Comparison of ENCODE assay signal across 8 cellular contexts in the genomic region with DNA sequence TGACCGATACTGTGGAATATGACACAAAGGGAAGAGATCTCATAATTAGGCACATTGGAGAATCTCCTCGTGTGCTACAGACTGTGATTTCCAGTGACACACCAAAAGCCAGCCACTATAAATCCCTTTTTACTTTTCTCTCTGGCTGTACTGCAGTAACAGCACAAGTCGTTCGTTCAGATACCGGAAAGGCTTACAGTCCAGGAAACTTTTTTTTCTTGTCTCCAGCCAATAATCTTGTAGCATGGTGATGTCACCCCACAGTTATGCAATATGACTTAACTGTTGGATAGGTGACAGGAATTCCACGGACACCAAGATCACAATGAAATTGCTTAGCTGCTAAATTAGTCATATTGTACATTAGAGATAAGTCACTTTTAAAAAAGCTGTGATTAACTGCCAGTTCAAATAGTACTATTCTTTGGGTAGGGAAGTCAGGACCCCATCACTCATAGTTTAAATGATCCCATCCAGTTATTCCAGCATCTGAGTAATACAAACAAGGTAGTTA. TPM values are rescaled to one million over a fixed set of nuclear protein-coding genes. Genes with fewer than 3 reads are reported as not detected.
DNase-seq lines count a peak whose midpoint lies in the region; ATAC-seq and TF ChIP-seq lines count a peak whose summit lies in the region.

No MANE protein-coding gene starts in this region.

- no peaks in the 10 kb centered on the region for H3K36me3 ChIP-seq in iPS-15b (ENCODE audit: control insufficient read depth, insufficient read depth, low read length)

- peaks cover 0 to 9% (median 0%) of the 10 kb centered on the region in 4 donors for H3K4me1 Mint-ChIP-seq in naive thymus-derived CD8-positive, alpha-beta T cell

- H3K9me3 Mint-ChIP-seq in naive thymus-derived CD8-positive, alpha-beta T cell = no peaks in the 10 kb centered on the region

- in situ Hi-C loops in astrocyte of the cerebellum (cut with HindIII; ENCODE audit: low sequenced_read_pairs) = no loop called here

- H3K4me1 ChIP-seq in iPS-15b (ENCODE audit: control insufficient read depth, insufficient read depth, low read length) = peaks cover 10% of the 10 kb centered on the region

- no peak overlapping the region for H3K4me3 Mint-ChIP-seq in naive thymus-derived CD8-positive, alpha-beta T cell

- POLR2A ChIA-PET in naive thymus-derived CD8-positive, alpha-beta T cell (lab: Charles Lee) = no interaction called here

- peak overlapping the region; percentile 43 for H3K4me3 ChIP-seq in astrocyte of the cerebellum (ENCODE audit: low read depth, low read length)
- no peak overlapping the region for H3K4me3 ChIP-seq in iPS-15b (ENCODE audit: low read depth, low read length)

- no peaks in the 10 kb centered on the region for H3K36me3 Mint-ChIP-seq in naive thymus-derived CD8-positive, alpha-beta T cell

- peak; percentile 100 for DNase-seq in HT1080 (ENCODE audit: low read depth)
- DNase-seq in astrocyte of the cerebellum (ENCODE audit: low read depth) = peak; percentile 100
- peak; percentile 79 for DNase-seq in smooth muscle cell of the brain vasculature (ENCODE audit: low read depth, low spot score)
- no peak for DNase-seq in effector CD4-positive, alpha-beta T cell
- DNase-seq in naive thymus-derived CD8-positive, alpha-beta T cell = no peak

- no peak for TF ChIP-seq CTCF in astrocyte of the cerebellum (IDR thresholded peaks at IDR 0.05; ENCODE audit: low read depth, low read length, missing control alignments)

- no peaks in the 10 kb centered on the region for H3K9me3 ChIP-seq in iPS-15b (ENCODE audit: control insufficient read depth, insufficient read depth, low read length)

- peaks cover 0 to 5% (median 0%) of the 10 kb centered on the region in 5 donors for H3K27me3 Mint-ChIP-seq in naive thymus-derived CD8-positive, alpha-beta T cell

- no peaks in the 10 kb centered on the region for H3K27me3 ChIP-seq in iPS-15b (ENCODE audit: control insufficient read depth, insufficient read depth, low read length)

- H3K27ac Mint-ChIP-seq in naive thymus-derived CD8-positive, alpha-beta T cell = no peak overlapping the region

- H3K9ac ChIP-seq in iPS-15b (ENCODE audit: low read depth, low read length) = peak overlapping the region; percentile 14

- ATAC-seq in naive thymus-derived CD8-positive, alpha-beta T cell = no peak
- ATAC-seq in GM21619 (IDR thresholded peaks at IDR 0.05; ENCODE audit: unreplicated experiment) = no peak
- no peak for ATAC-seq in HG03108 (IDR thresholded peaks at IDR 0.05; ENCODE audit: unreplicated experiment)

RNA-seq across cellular contexts. Expression of a gene that starts 36.3 kb away (rescaled TPM):
- total RNA-seq in HT1080 (2014; rRNA removed; shearing (Covaris generic)) = 6.2 and 7.7 TPM in 2 replicates
- 17.7 and 21.3 TPM in 2 replicates for polyA plus RNA-seq in HT1080 (2015; cell fraction: cytosol; rRNA removed)
- polyA plus RNA-seq in HT1080 (2015; cell fraction: nucleus; rRNA removed) = 33.3 and 33.8 TPM in 2 replicates
- total RNA-seq in naive thymus-derived CD8-positive, alpha-beta T cell = 10 to 100 TPM; 25.9 to 28.9 TPM
- 10 to 100 TPM in 1 of 3 donors, 1 to 10 TPM in 2; 6.3 to 11.8 (median 8.0) TPM for polyA plus RNA-seq in naive thymus-derived CD8-positive, alpha-beta T cell

Comparison
In these comparisons a context has a peak if more than half of its experiments do, and no peak if none do; other contexts are left out.
1. DNase-seq: peak in HT1080 (single experiment), astrocyte of the cerebellum (single experiment) and smooth muscle cell of the brain vasculature (single experiment); none in effector CD4-positive, alpha-beta T cell (single experiment) and naive thymus-derived CD8-positive, alpha-beta T cell (0 of 10).